Comparison of ENCODE assay signal across 11 cellular contexts in genomic region chr9:72356019-72356653, GRCh38. TPM values are rescaled to one million over a fixed set of nuclear protein-coding genes. Genes with fewer than 3 reads are reported as not detected.
DNase-seq lines count a peak whose midpoint lies in the region; ATAC-seq and TF ChIP-seq lines count a peak whose summit lies in the region.
"Had no signal": no experiment of that assay in that cellular context is flagged by ENCODE, and none has a peak within 500 bp of the region (broad histone marks: within the 10 kb centered on the region; RNA-seq: fewer than 3 reads in every experiment).

No MANE protein-coding gene starts in this region.

- ATAC-seq in body of pancreas: no peak
- ATAC-seq in GM19397 (IDR thresholded peaks at IDR 0.05; ENCODE audit: unreplicated experiment): no peak
- ATAC-seq: activated CD4-positive, CD25-positive, alpha-beta regulatory T cell treated with anti-CD3 and anti-CD28 coated beads, Interleukin-2, amount 50 U/mL, for 24 hours had no signal

- H3K4me3 ChIP-seq in AG10803 (ENCODE audit: low read length): no peak overlapping the region
- H3K4me3 ChIP-seq in body of pancreas: no peak overlapping the region

- no peaks in the 10 kb centered on the region for H3K27me3 Mint-ChIP-seq in mesothelial cell of epicardium (ENCODE audit: low read depth)

- no peaks in the 10 kb centered on the region for H3K27me3 ChIP-seq in body of pancreas

- peaks cover 12 to 19% of the 10 kb centered on the region in 2 donors for H3K36me3 ChIP-seq in body of pancreas (replicated peaks in 1 of 2; ENCODE audit: insufficient read depth in 1 of 2, low read depth in 2 of 2)

- H3K4me1 Mint-ChIP-seq in mesothelial cell of epicardium: peaks cover 52% of the 10 kb centered on the region

- peak; percentile 28 for TF ChIP-seq CTCF in AG10803 (conservative IDR thresholded peaks at IDR 0.05; ENCODE audit: low read length)
- TF ChIP-seq CTCF in mesothelial cell of epicardium (IDR thresholded peaks at IDR 0.05; ENCODE audit: unreplicated experiment): no peak
- TF ChIP-seq CTCF in body of pancreas (IDR thresholded peaks at IDR 0.05): no peak

- H3K4me1 ChIP-seq in body of pancreas: peaks cover 51% of the 10 kb centered on the region

- DNase-seq in AG10803 (ENCODE audit: low read depth) (peak; percentile 73), NCI-H1694 (lab: John Stamatoyannopoulos, UW) (peak; percentile 60), caudate nucleus (lab: John Stamatoyannopoulos, UW) (peak in 3 of 61 donors; percentile 3 to 44 (median 3)), mesothelial cell of epicardium (ENCODE audit: low spot score in 2 of 2, unreplicated experiment in 2 of 2) (no peak), body of pancreas (no peak), D341Med (ENCODE audit: low spot score) (no peak)
- no peak for DNase-seq in activated CD4-positive, alpha-beta T cell treated with anti-CD3 and anti-CD28 coated beads, Interleukin-2, amount 50 U/mL, for 48 hours
- DNase-seq: DMS53, NCI-H774 had no signal

- no peak overlapping the region for H3K4me3 Mint-ChIP-seq in mesothelial cell of epicardium

- intact Hi-C loops in body of pancreas (cut with DNase I): loop anchor here (10.0 kb wide), 2 partner anchors 51 to 239 kb away; no protein-coding TSS in a partner anchor

- peaks cover 53% of the 10 kb centered on the region for H3K36me3 Mint-ChIP-seq in mesothelial cell of epicardium

- TF ChIP-seq POLR2A in body of pancreas (IDR thresholded peaks at IDR 0.05): no peak

- H3K27ac ChIP-seq in caudate nucleus (ENCODE audit: low read depth, low read length) (peak overlapping the region; percentile 3), body of pancreas (peak overlapping the region in 1 of 4 donors; percentile 32)

- no peaks in the 10 kb centered on the region for H3K9me3 Mint-ChIP-seq in mesothelial cell of epicardium

- H3K9me3 ChIP-seq in body of pancreas: no peaks in the 10 kb centered on the region

- 51 to 58% methylated on average over 10 of the region's 10 CpGs for WGBS in body of pancreas, 2 donors

- peak overlapping the region; percentile 83 for H3K27ac Mint-ChIP-seq in mesothelial cell of epicardium

RNA-seq across cellular contexts. Expression of gene ZFAND5, which starts 8.9 kb away (rescaled TPM):
- total RNA-seq in mesothelial cell of epicardium (213 to 221 TPM (median 215 TPM) in 3 replicates), body of pancreas (100 to 1,000 TPM in 1 of 2 donors, 10 to 100 TPM in 1; 89.2 to 172 TPM)

Comparison
In these comparisons a context has a peak if more than half of its experiments do, and no peak if none do; other contexts are left out.
1. DNase-seq: peak in AG10803 (single experiment) and NCI-H1694 (single experiment); none in mesothelial cell of epicardium (0 of 2), body of pancreas (0 of 4), activated CD4-positive, alpha-beta T cell treated with anti-CD3 and anti-CD28 coated beads, Interleukin-2, amount 50 U/mL, for 48 hours (0 of 2) and D341Med (single experiment).